In the genomic region with DNA sequence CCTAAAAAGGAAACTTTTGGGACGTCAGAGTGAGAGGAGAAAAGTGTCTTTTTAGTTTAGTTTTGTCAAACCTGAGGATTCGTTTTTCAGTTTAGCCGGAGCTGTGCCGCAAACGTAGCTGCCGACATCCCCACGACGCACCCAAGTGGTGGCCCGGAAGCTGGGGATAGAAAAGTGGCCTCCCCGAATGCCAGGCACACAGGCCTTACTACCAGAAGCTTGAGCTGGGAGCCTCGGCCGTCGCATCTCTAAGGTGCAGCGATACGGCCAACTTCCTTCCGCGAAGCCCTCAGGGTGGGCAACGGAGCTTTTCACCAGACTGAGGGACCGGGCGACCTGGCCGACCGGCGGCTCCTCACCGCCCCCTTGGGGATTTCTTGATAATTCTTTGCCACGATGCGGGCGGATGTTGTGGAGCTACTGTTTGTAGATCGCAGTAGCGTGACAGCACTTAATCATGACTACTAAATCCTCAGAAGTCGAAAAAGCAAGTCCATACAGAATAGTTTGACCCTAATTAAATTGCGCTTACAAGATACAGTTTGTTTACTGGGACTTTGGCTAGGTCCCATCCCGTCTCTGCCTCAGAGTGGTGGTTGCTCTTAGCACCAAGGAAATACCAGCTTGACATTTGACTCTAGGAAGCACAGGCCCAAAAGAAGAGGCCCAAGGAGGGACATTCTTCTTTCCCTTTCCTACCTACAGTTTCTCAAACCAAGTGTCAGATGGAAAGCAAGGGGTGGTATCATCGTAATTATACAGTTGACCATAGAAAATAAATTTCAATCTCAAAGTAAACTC, we compare ENCODE assay signal across 8 cellular contexts. TPM values are rescaled to one million over a fixed set of nuclear protein-coding genes. Genes with fewer than 3 reads are reported as not detected.
DNase-seq lines count a peak whose midpoint lies in the region; ATAC-seq lines count a peak whose summit lies in the region.

No MANE protein-coding gene starts in this region.

- peak overlapping the region; percentile 93 for H3K9ac ChIP-seq in mucosa of stomach (ENCODE audit: low read length)

- ATAC-seq in GM21737 (IDR thresholded peaks at IDR 0.05; ENCODE audit: unreplicated experiment) = peak; percentile 70
- ATAC-seq in esophagus mucosa = peak; percentile 85

- H3K9me3 Mint-ChIP-seq in activated T-cell treated with anti-CD3 and anti-CD28 coated beads, Interleukin-2, amount 50 U/mL, for 24 hours = no peaks in the 10 kb centered on the region

- peak overlapping the region; percentile 90 for H3K4me3 Mint-ChIP-seq in activated T-cell treated with anti-CD3 and anti-CD28 coated beads, Interleukin-2, amount 50 U/mL, for 24 hours

- peaks cover 53% of the 10 kb centered on the region for H3K4me1 Mint-ChIP-seq in activated T-cell treated with anti-CD3 and anti-CD28 coated beads, Interleukin-2, amount 50 U/mL, for 24 hours (ENCODE audit: low read depth)

- H3K4me1 ChIP-seq in mucosa of stomach (ENCODE audit: control insufficient read depth, insufficient read depth, low read length) = peaks cover 13% of the 10 kb centered on the region

- in situ Hi-C loops in KBM-7 (cut with MboI; ENCODE audit: low pct_unique_long_range_greater_than_20kb, low sequenced_read_pairs) = no loop called here

- peak overlapping the region; percentile 100 for H3K27ac Mint-ChIP-seq in activated T-cell treated with anti-CD3 and anti-CD28 coated beads, Interleukin-2, amount 50 U/mL, for 24 hours

- peaks cover 68% of the 10 kb centered on the region for H3K36me3 Mint-ChIP-seq in activated T-cell treated with anti-CD3 and anti-CD28 coated beads, Interleukin-2, amount 50 U/mL, for 24 hours (ENCODE audit: low read depth)

- no peaks in the 10 kb centered on the region for H3K27me3 Mint-ChIP-seq in activated T-cell treated with anti-CD3 and anti-CD28 coated beads, Interleukin-2, amount 50 U/mL, for 24 hours

- peak; percentile 52 for DNase-seq in DMS53 treated with DMSO at 0.1 percent for 48 hours (lab: John Stamatoyannopoulos, UW; ENCODE audit: unreplicated experiment)
- DNase-seq in KBM-7 = peak; percentile 93
- peak; percentile 71 for DNase-seq in OCI-M2 (lab: John Stamatoyannopoulos, UW; ENCODE audit: unreplicated experiment)
- peak; percentile 89 for DNase-seq in activated T-cell treated with anti-CD3 and anti-CD28 coated beads, Interleukin-2, amount 50 U/mL, for 24 hours
- peak; percentile 69 to 75 for DNase-seq in stimulated activated CD8-positive, alpha-beta memory T cell treated with anti-CD3 and anti-CD28 coated beads, Interleukin-4, amount 100 ng/mL, for 4 hours (ENCODE audit: low read depth in 2 of 2, low spot score in 1 of 2)

- H3K9me3 ChIP-seq in mucosa of stomach (ENCODE audit: control insufficient read depth, low read length) = no peaks in the 10 kb centered on the region

- H3K4me3 ChIP-seq in mucosa of stomach (ENCODE audit: low read length) = peak overlapping the region; percentile 78

- H3K27me3 ChIP-seq in mucosa of stomach (ENCODE audit: control insufficient read depth, insufficient read depth, low read length) = no peaks in the 10 kb centered on the region

- no peaks in the 10 kb centered on the region for H3K36me3 ChIP-seq in mucosa of stomach (ENCODE audit: control insufficient read depth, insufficient read depth, low read length)

RNA-seq across cellular contexts. Expression of a gene that starts 0.6 kb away (rescaled TPM):
- total RNA-seq in esophagus mucosa = 8.8 TPM

RNA-seq across cellular contexts. Expression of a gene that starts 30.7 kb away (rescaled TPM):
- 1.2 TPM for total RNA-seq in esophagus mucosa

Comparison
In these comparisons a context has a peak if more than half of its experiments do, and no peak if none do; other contexts are left out.
1. Peak in every context shown above with its lines: DNase-seq, ATAC-seq and H3K4me3 ChIP-seq.